8 cellular contexts compared by ENCODE assay signal in genomic region chr2:231227309-231228162, GRCh38. TPM values are rescaled to one million over a fixed set of nuclear protein-coding genes. Genes with fewer than 3 reads are reported as not detected.
DNase-seq lines count a peak whose midpoint lies in the region; ATAC-seq and TF ChIP-seq lines count a peak whose summit lies in the region.

No MANE protein-coding gene starts in this region.

- intact Hi-C loops in upper lobe of right lung (cut with DNase I), result loop anchor here (5.0 to 10.0 kb wide), 2 partner anchors 167 to 185 kb away; partner anchors contain the start of gene B3GNT7

- in situ Hi-C loops in G401 (cut with HindIII; ENCODE audit: low sequenced_read_pairs), result no loop called here

- H3K27ac ChIP-seq in upper lobe of right lung, result peak overlapping the region; percentile 45

- H3K27me3 ChIP-seq in upper lobe of right lung, result no peaks in the 10 kb centered on the region

- H3K9me3 ChIP-seq in upper lobe of right lung, result no peaks in the 10 kb centered on the region

- peaks cover 10% of the 10 kb centered on the region for H3K4me1 ChIP-seq in upper lobe of right lung

- ATAC-seq in GM21717 (IDR thresholded peaks at IDR 0.05; ENCODE audit: unreplicated experiment) (peak; percentile 52), upper lobe of right lung (peak; percentile 99)
- peak; percentile 90 for ATAC-seq in activated T-helper 17 cell treated with anti-CD3 and anti-CD28 coated beads, Interleukin-2, amount 50 U/mL, for 72 hours (replicated peaks)

- no peak overlapping the region for H3K4me3 Mint-ChIP-seq in activated T-helper 17 cell treated with anti-CD3 and anti-CD28 coated beads, Interleukin-2, amount 50 U/mL, for 72 hours

- H3K36me3 Mint-ChIP-seq in activated T-helper 17 cell treated with anti-CD3 and anti-CD28 coated beads, Interleukin-2, amount 50 U/mL, for 72 hours (ENCODE audit: low read depth), result no peaks in the 10 kb centered on the region

- H3K36me3 ChIP-seq in upper lobe of right lung, result no peaks in the 10 kb centered on the region

- peak; percentile 80 for TF ChIP-seq CTCF in upper lobe of right lung (IDR thresholded peaks at IDR 0.05)

- H3K27ac Mint-ChIP-seq in activated T-helper 17 cell treated with anti-CD3 and anti-CD28 coated beads, Interleukin-2, amount 50 U/mL, for 72 hours, result no peak overlapping the region

- no peaks in the 10 kb centered on the region for H3K9me3 Mint-ChIP-seq in activated T-helper 17 cell treated with anti-CD3 and anti-CD28 coated beads, Interleukin-2, amount 50 U/mL, for 72 hours

- DNase-seq in G401 (ENCODE audit: low spot score), result peak; percentile 83
- peak; percentile 77 for DNase-seq in HuH-7 (ENCODE audit: low spot score)
- DNase-seq in NOMO-1 treated with dmso at 0.1 percent for 144 hours (lab: John Stamatoyannopoulos, UW; ENCODE audit: unreplicated experiment), result peak; percentile 64
- peak; percentile 81 for DNase-seq in foreskin melanocyte
- peak; percentile 53 for DNase-seq in non-pigmented ciliary epithelial cell (ENCODE audit: low read depth)
- DNase-seq in upper lobe of right lung, result no peak

- H3K4me3 ChIP-seq in upper lobe of right lung, result no peak overlapping the region

- H3K4me1 Mint-ChIP-seq in activated T-helper 17 cell treated with anti-CD3 and anti-CD28 coated beads, Interleukin-2, amount 50 U/mL, for 72 hours, result no peaks in the 10 kb centered on the region

- no peaks in the 10 kb centered on the region for H3K27me3 Mint-ChIP-seq in activated T-helper 17 cell treated with anti-CD3 and anti-CD28 coated beads, Interleukin-2, amount 50 U/mL, for 72 hours

RNA-seq across cellular contexts. Expression of gene ARMC9, which starts 29.1 kb away (rescaled TPM):
- total RNA-seq in G401 (2014; rRNA removed; shearing (Covaris generic)), result 165 and 166 TPM in 2 replicates
- total RNA-seq in activated T-helper 17 cell treated with anti-CD3 and anti-CD28 coated beads, Interleukin-2, amount 50 U/mL, for 72 hours, result 1 to 10 TPM; 1.6 to 2.0 TPM
- total RNA-seq in upper lobe of right lung, result 37.1 TPM

Comparison
In these comparisons a context has a peak if more than half of its experiments do, and no peak if none do; other contexts are left out.
1. RNA of gene ARMC9, which starts 29.1 kb away (total RNA-seq): 165 to 166 TPM in G401 and 37.1 TPM in upper lobe of right lung (single experiment); 1.6 to 2.0 TPM in activated T-helper 17 cell treated with anti-CD3 and anti-CD28 coated beads, Interleukin-2, amount 50 U/mL, for 72 hours; every median in the first group is over 10 times any median in the second.
2. Peak in every context shown above with its lines, with median percentiles within 50 percentile points of each other: ATAC-seq.